In genomic region chr11:133065847-133066485, GRCh38 we compare ENCODE assay signal across 1 cellular context.
TF ChIP-seq lines count a peak whose summit lies in the region.

No MANE protein-coding gene starts in this region.

TF ChIP-seq in H1, 55 proteins besides CTCF, POLR2A, EP300 and RAD21 (continued from another document):
- TF ChIP-seq ATF2 (IDR thresholded peaks at IDR 0.05; ENCODE audit: low read length) (no peak), KDM5A (IDR thresholded peaks at IDR 0.05; ENCODE audit: low read length) (no peak), TCF12 (IDR thresholded peaks at IDR 0.05; ENCODE audit: low read depth, low read length) (no peak), RXRA (IDR thresholded peaks at IDR 0.05; ENCODE audit: insufficient read depth, low read depth, low read length) (no peak), NANOG (IDR thresholded peaks at IDR 0.05; ENCODE audit: insufficient read depth, low read depth, low read length, poor library complexity, severe bottlenecking) (no peak), SP4 (IDR thresholded peaks at IDR 0.05; ENCODE audit: low read length) (no peak), GABPA (IDR thresholded peaks at IDR 0.05; ENCODE audit: borderline replicate concordance, insufficient read depth, low read length) (no peak), BRCA1 (IDR thresholded peaks at IDR 0.05; ENCODE audit: low read depth, low read length) (no peak), BCL11A (IDR thresholded peaks at IDR 0.05; ENCODE audit: low read depth in 2 of 2, low read length in 2 of 2) (no peak)
